ENCODE assay signal across 8 cellular contexts in the genomic region with DNA sequence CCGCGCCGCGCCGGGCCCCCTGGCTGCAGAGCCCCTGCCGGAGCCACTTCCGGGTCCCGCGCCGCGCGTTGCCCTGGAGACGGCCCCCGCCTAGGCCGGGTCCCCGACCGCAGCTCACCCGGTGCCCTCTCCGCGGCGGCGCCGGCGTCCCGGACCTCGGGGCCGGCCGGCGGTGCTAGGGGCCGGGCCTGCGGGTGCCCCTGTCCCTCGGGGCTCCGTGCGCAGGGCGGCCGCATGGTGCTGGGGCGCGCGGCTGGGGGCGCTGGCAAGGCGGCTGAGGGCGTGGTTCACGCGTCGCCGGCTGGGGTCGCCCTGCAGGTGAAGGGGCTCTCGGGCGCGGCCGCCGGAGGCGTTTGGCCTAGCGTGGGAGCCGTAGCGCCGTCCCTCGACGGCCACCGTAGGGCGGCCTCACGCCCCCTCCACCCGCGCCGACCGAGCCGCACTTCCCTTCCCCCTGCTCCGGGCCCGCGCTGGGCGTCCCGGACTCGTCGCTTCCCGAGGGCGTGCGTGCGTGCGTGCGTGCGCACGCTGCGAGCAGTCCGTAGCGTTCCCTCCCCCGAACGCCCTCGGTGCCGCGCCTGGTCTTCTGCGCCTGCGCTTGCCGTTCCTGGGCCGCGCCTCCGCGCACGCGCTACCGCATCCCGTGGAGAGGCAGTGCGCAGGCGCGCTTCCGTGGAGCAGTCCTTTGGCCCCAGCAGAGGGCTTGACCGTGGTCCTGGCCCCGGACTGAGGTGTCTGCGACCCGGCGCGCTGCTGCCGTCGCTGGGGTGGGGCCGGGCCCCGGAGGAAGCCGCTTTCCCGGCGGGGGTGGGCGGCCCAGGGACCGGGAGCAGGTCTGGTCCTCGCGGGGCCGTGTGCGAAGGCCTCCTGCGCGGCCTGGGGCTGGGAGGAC. TPM values are rescaled to one million over a fixed set of nuclear protein-coding genes. Genes with fewer than 3 reads are reported as not detected.
DNase-seq lines count a peak whose midpoint lies in the region; ATAC-seq, FAIRE-seq and TF ChIP-seq lines count a peak whose summit lies in the region.

A gene with protein sequence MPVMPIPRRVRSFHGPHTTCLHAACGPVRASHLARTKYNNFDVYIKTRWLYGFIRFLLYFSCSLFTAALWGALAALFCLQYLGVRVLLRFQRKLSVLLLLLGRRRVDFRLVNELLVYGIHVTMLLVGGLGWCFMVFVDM (minus strand): TSS at position 509 of the 892 bp plus-strand sequence. CDS start 1,975 bp downstream, outside the sequence.

- no peaks in the 10 kb centered on the region for H3F3A ChIP-seq in Loucy (ENCODE audit: low read depth)

- H4K20me1 ChIP-seq in Loucy (ENCODE audit: insufficient read depth, low read length, poor library complexity, severe bottlenecking) = peaks cover 6% of the 10 kb centered on the region

- H3K27me3 ChIP-seq in Loucy (ENCODE audit: insufficient read depth, low read length, poor library complexity, severe bottlenecking) = no peaks in the 10 kb centered on the region
- no peaks in the 10 kb centered on the region for H3K27me3 ChIP-seq in RWPE2 (ENCODE audit: insufficient read depth, poor library complexity, severe bottlenecking)

- peak; percentile 76 for TF ChIP-seq POLR2A in H54 (IDR thresholded peaks at IDR 0.05; ENCODE audit: low read depth, low read length)

- H3K9me3 ChIP-seq in Loucy (ENCODE audit: insufficient read depth, low read depth, low read length) (no peaks in the 10 kb centered on the region), RWPE2 (ENCODE audit: severe bottlenecking) (no peaks in the 10 kb centered on the region)

- peaks cover 8% of the 10 kb centered on the region for H3K4me1 Mint-ChIP-seq in activated T-helper 2 cell treated with anti-CD3 and anti-CD28 coated beads, Interferon-gamma antibody, Interleukin-2, Interleukin-4, amounts not matched to agents 10 μg/mL and 5 μg/mL and 100 μg/mL, durations not matched to agents 14 hours and 24 hours and 36 hours (ENCODE audit: low read depth)
- peaks cover 0 to 12% of the 10 kb centered on the region in 2 donors for H3K4me1 Mint-ChIP-seq in natural killer cell

- H3K27me3 Mint-ChIP-seq in activated T-helper 2 cell treated with anti-CD3 and anti-CD28 coated beads, Interferon-gamma antibody, Interleukin-2, Interleukin-4, amounts not matched to agents 10 μg/mL and 5 μg/mL and 100 μg/mL, durations not matched to agents 14 hours and 24 hours and 36 hours (ENCODE audit: low read depth) = no peaks in the 10 kb centered on the region
- H3K27me3 Mint-ChIP-seq in natural killer cell (ENCODE audit: low read depth in 2 of 2) = no peaks in the 10 kb centered on the region

- H3K9me2 ChIP-seq in Loucy (replicated peaks; ENCODE audit: low read depth, low read length) = no peaks in the 10 kb centered on the region

- H2AFZ ChIP-seq in Loucy (ENCODE audit: low read length) = peak within 1 kb of the TSS; percentile 61; the same call in 1 of the 2 replicates

- DNase-seq in ELR (ENCODE audit: low read depth) = peak; percentile 96
- peak; percentile 100 for DNase-seq in H54 (ENCODE audit: insufficient read length, low spot score)
- peak; percentile 95 for DNase-seq in RWPE2 (ENCODE audit: low spot score)
- peak; percentile 95 for DNase-seq in activated T-helper 2 cell treated with anti-CD3 and anti-CD28 coated beads, Interferon-gamma antibody, Interleukin-2, Interleukin-4, amounts not matched to agents 10 μg/mL and 5 μg/mL and 100 μg/mL, durations not matched to agents 14 hours and 24 hours and 36 hours (ENCODE audit: low spot score)
- peak; percentile 94 for DNase-seq in fibroblast of peridontal ligament (ENCODE audit: extremely low read depth)
- DNase-seq in natural killer cell = peak; percentile 93
- peak; percentile 90 to 97 (median 94) for DNase-seq in stimulated activated naive CD4-positive, alpha-beta T cell (lab: John Stamatoyannopoulos, UW)

- intact Hi-C loops in activated T-helper 2 cell treated with anti-CD3 and anti-CD28 coated beads, Interferon-gamma antibody, Interleukin-2, Interleukin-4, amounts not matched to agents 10 μg/mL and 5 μg/mL and 100 μg/mL, durations not matched to agents 14 hours and 24 hours and 36 hours (cut with micrococcal nuclease) = loop anchor here (1.0 to 10.0 kb wide), 5 partner anchors 9 to 286 kb away; a partner anchor contains a TSS
- intact Hi-C loops in natural killer cell (cut with micrococcal nuclease) = loop anchor here (1.0 kb wide), 1 partner anchor 9 kb away; no protein-coding TSS in a partner anchor

- H3K27ac Mint-ChIP-seq in activated T-helper 2 cell treated with anti-CD3 and anti-CD28 coated beads, Interferon-gamma antibody, Interleukin-2, Interleukin-4, amounts not matched to agents 10 μg/mL and 5 μg/mL and 100 μg/mL, durations not matched to agents 14 hours and 24 hours and 36 hours = peak within 1 kb of the TSS; percentile 78
- H3K27ac Mint-ChIP-seq in natural killer cell = peak within 1 kb of the TSS; percentile 53 to 85

- peak; percentile 93 for FAIRE-seq in H54 (lab: Jason Lieb, UNC)

- peak within 1 kb of the TSS; percentile 97 for H3K4me2 ChIP-seq in Loucy (ENCODE audit: low read depth, low read length, poor library complexity, severe bottlenecking)

- peak within 1 kb of the TSS; percentile 99 for H3K9ac ChIP-seq in Loucy (ENCODE audit: low read depth, low read length, poor library complexity, severe bottlenecking)

- TF ChIP-seq CTCF in Loucy (conservative IDR thresholded peaks at IDR 0.05; ENCODE audit: low read length) (peak; percentile 24; the same call in 1 of the 2 replicates), RWPE2 (IDR thresholded peaks at IDR 0.05; ENCODE audit: poor library complexity, severe bottlenecking) (peak; percentile 30), natural killer cell (IDR thresholded peaks at IDR 0.05) (no peak)

- H3K79me2 ChIP-seq in Loucy (ENCODE audit: insufficient read depth, low read length) = peaks cover 47% of the 10 kb centered on the region

- H3K9me3 Mint-ChIP-seq in activated T-helper 2 cell treated with anti-CD3 and anti-CD28 coated beads, Interferon-gamma antibody, Interleukin-2, Interleukin-4, amounts not matched to agents 10 μg/mL and 5 μg/mL and 100 μg/mL, durations not matched to agents 14 hours and 24 hours and 36 hours = no peaks in the 10 kb centered on the region
- no peaks in the 10 kb centered on the region for H3K9me3 Mint-ChIP-seq in natural killer cell

- H3K36me3 Mint-ChIP-seq in activated T-helper 2 cell treated with anti-CD3 and anti-CD28 coated beads, Interferon-gamma antibody, Interleukin-2, Interleukin-4, amounts not matched to agents 10 μg/mL and 5 μg/mL and 100 μg/mL, durations not matched to agents 14 hours and 24 hours and 36 hours (ENCODE audit: low read depth) = peaks cover 20% of the 10 kb centered on the region
- no peaks in the 10 kb centered on the region for H3K36me3 Mint-ChIP-seq in natural killer cell

- ATAC-seq in RWPE2 (ENCODE audit: low read depth) = peak; percentile 81
- ATAC-seq in natural killer cell = peak; percentile 87 to 95 (median 88)

- H3K4me1 ChIP-seq in Loucy (ENCODE audit: insufficient read depth, low read length, poor library complexity, severe bottlenecking) = peaks cover 18% of the 10 kb centered on the region
- H3K4me1 ChIP-seq in RWPE2 (ENCODE audit: insufficient read depth, poor library complexity, severe bottlenecking) = peaks cover 6% of the 10 kb centered on the region

- H3K36me3 ChIP-seq in Loucy (ENCODE audit: insufficient read depth, low read length) = no peaks in the 10 kb centered on the region
- no peaks in the 10 kb centered on the region for H3K36me3 ChIP-seq in RWPE2 (ENCODE audit: low read depth)

- H3K4me3 Mint-ChIP-seq in activated T-helper 2 cell treated with anti-CD3 and anti-CD28 coated beads, Interferon-gamma antibody, Interleukin-2, Interleukin-4, amounts not matched to agents 10 μg/mL and 5 μg/mL and 100 μg/mL, durations not matched to agents 14 hours and 24 hours and 36 hours (ENCODE audit: low read depth) = peak within 1 kb of the TSS; percentile 83
- peak within 1 kb of the TSS; percentile 86 for H3K4me3 Mint-ChIP-seq in natural killer cell

- H3K4me3 ChIP-seq in Loucy (ENCODE audit: low read length, poor library complexity, severe bottlenecking) (peak within 1 kb of the TSS; percentile 77), RWPE2 (ENCODE audit: severe bottlenecking) (peak within 1 kb of the TSS; percentile 87)

- peak within 1 kb of the TSS; percentile 80 for H3K27ac ChIP-seq in RWPE2 (ENCODE audit: poor library complexity, severe bottlenecking)

RNA-seq across cellular contexts. Expression of the gene that starts here (rescaled TPM):
- 43.1 and 43.5 TPM in 2 replicates for total RNA-seq in activated T-helper 2 cell treated with anti-CD3 and anti-CD28 coated beads, Interferon-gamma antibody, Interleukin-2, Interleukin-4, amounts not matched to agents 10 μg/mL and 5 μg/mL and 100 μg/mL, durations not matched to agents 14 hours and 24 hours and 36 hours
- total RNA-seq in natural killer cell = 10 to 100 TPM; 19.5 to 34.3 (median 33.6) TPM

Comparison
In these comparisons a context has a peak if more than half of its experiments do, and no peak if none do; other contexts are left out.
1. Peak in every context shown above with its lines: DNase-seq, ATAC-seq, H3K4me3 ChIP-seq and H3K27ac ChIP-seq.